9 cellular contexts compared by ENCODE assay signal in genomic region chr13:108483981-108484380, GRCh38.
"Had no signal": no experiment of that assay in that cellular context is flagged by ENCODE, and none has a peak within 500 bp of the region (broad histone marks: within the 10 kb centered on the region; RNA-seq: fewer than 3 reads in every experiment).

No MANE protein-coding gene starts in this region.

- H3K4me2 ChIP-seq: GM23338, KMS-11 had no signal

- H3K4me3 ChIP-seq: GM23338 had no signal

- H3K9me3 Mint-ChIP-seq: GM23338, H9 had no signal

- DNase-seq: H9, HCEC 1CT, KBM-7 had no signal

- H3K9ac ChIP-seq: KMS-11 had no signal

- H3K36me3 Mint-ChIP-seq: IgD-negative memory B cell had no signal

- ATAC-seq: GM23338 had no signal

- H3K4me1 Mint-ChIP-seq: H9, IgD-negative memory B cell had no signal

- H3K27ac Mint-ChIP-seq: GM23338, H9, IgD-negative memory B cell had no signal

- H3K4me3 Mint-ChIP-seq: GM23338, H9, IgD-negative memory B cell had no signal

- H3K27me3 Mint-ChIP-seq: IgD-negative memory B cell had no signal

- H3K27ac ChIP-seq: KMS-11 had no signal

- FAIRE-seq: H1, H54, HTR-8/SVneo had no signal

- H2AFZ ChIP-seq: GM23338 had no signal
